In the genomic region with DNA sequence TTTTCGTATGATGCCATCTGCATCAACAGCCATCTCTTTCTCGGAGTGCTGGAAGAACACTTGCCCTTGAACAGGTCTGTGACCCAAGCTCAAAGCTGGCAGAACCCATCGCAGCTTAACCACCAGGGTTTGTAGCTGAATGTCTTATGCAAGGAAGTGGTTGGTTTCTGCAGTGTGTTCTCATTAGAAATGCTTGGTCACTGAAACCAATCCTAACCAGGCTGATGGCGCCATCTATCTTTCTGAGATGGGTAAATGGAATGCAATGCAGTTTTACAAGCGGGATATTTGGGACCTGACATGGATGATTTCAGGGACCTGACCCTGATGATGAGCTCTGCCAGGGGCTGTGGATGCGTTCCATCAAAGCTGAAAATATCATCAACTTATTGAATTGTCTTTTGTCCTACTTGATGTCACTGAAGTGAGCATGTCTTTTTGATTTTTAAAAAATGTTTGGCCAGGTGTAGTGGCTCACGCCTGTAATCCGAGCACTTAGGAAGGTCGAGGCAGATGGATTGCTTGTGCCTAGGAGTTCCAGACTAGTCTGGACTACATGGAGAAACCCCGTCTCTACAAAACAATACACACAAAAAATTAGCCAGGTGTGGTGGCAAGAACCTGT, we compare ENCODE assay signal across 8 cellular contexts. TPM values are rescaled to one million over a fixed set of nuclear protein-coding genes. Genes with fewer than 3 reads are reported as not detected.
DNase-seq lines count a peak whose midpoint lies in the region; ATAC-seq and TF ChIP-seq lines count a peak whose summit lies in the region.

No MANE protein-coding gene starts in this region.

- H3K36me3 Mint-ChIP-seq in T-helper 2 cell treated with Interferon-gamma antibody and Interleukin-4, amounts not matched to agents 5 μg/mL and 100 μg/mL, for 36 hours (ENCODE audit: low read depth): no peaks in the 10 kb centered on the region

- no peaks in the 10 kb centered on the region for H3K9me3 ChIP-seq in psoas muscle

- peaks cover 6% of the 10 kb centered on the region for H3K4me1 Mint-ChIP-seq in T-helper 2 cell treated with Interferon-gamma antibody and Interleukin-4, amounts not matched to agents 5 μg/mL and 100 μg/mL, for 36 hours (ENCODE audit: low read depth)

- peak; percentile 61 for TF ChIP-seq CTCF in fibroblast of villous mesenchyme (IDR thresholded peaks at IDR 0.05; ENCODE audit: insufficient read depth, low read depth, low read length)
- TF ChIP-seq CTCF in psoas muscle (IDR thresholded peaks at IDR 0.05): peak; percentile 39

- DNase-seq in EH (ENCODE audit: low read depth) (peak; percentile 62), LHCN-M2 (ENCODE audit: low read depth) (peak; percentile 72), fibroblast of villous mesenchyme (ENCODE audit: low read depth) (peak; percentile 38), psoas muscle (no peak), GM19240 (ENCODE audit: insufficient read length, low spot score) (no peak)
- peak; percentile 18 for DNase-seq in T-helper 2 cell treated with Interferon-gamma antibody and Interleukin-4, amounts not matched to agents 5 μg/mL and 100 μg/mL, for 36 hours (ENCODE audit: low spot score)

- intact Hi-C loops in psoas muscle (cut with DNase I): loop anchor here (5.0 to 10.0 kb wide), 2 partner anchors 113 to 390 kb away; no protein-coding TSS in a partner anchor

- peaks cover 18% of the 10 kb centered on the region for H3K27me3 Mint-ChIP-seq in T-helper 2 cell treated with Interferon-gamma antibody and Interleukin-4, amounts not matched to agents 5 μg/mL and 100 μg/mL, for 36 hours (ENCODE audit: low read depth)

- no peaks in the 10 kb centered on the region for H3K9me3 Mint-ChIP-seq in T-helper 2 cell treated with Interferon-gamma antibody and Interleukin-4, amounts not matched to agents 5 μg/mL and 100 μg/mL, for 36 hours

- no peak overlapping the region for H3K4me3 Mint-ChIP-seq in T-helper 2 cell treated with Interferon-gamma antibody and Interleukin-4, amounts not matched to agents 5 μg/mL and 100 μg/mL, for 36 hours

- ATAC-seq in GM19351 (IDR thresholded peaks at IDR 0.05; ENCODE audit: unreplicated experiment) (peak; percentile 77), psoas muscle (peak in 2 of 4 donors; percentile 52 to 56), HG02763 (IDR thresholded peaks at IDR 0.05; ENCODE audit: unreplicated experiment) (no peak)

- no peak overlapping the region for H3K27ac ChIP-seq in psoas muscle

- H3K4me1 ChIP-seq in psoas muscle: no peaks in the 10 kb centered on the region

- H3K27me3 ChIP-seq in psoas muscle (ENCODE audit: insufficient read depth in 3 of 3, low read length in 2 of 3): no peaks in the 10 kb centered on the region

- 53 to 61% (median 53%) methylated on average over 10 of the region's 10 CpGs for WGBS in psoas muscle, 3 donors

- no peak overlapping the region for H3K27ac Mint-ChIP-seq in T-helper 2 cell treated with Interferon-gamma antibody and Interleukin-4, amounts not matched to agents 5 μg/mL and 100 μg/mL, for 36 hours

- H3K36me3 ChIP-seq in psoas muscle (ENCODE audit: insufficient read depth in 1 of 2, low read depth in 1 of 2): no peaks in the 10 kb centered on the region

- H3K4me3 ChIP-seq in fibroblast of villous mesenchyme (ENCODE audit: low read depth, low read length): no peak overlapping the region
- H3K4me3 ChIP-seq in psoas muscle: no peak overlapping the region

RNA-seq across cellular contexts. Expression of a gene that starts 28.7 kb away (rescaled TPM):
- total RNA-seq in LHCN-M2 (2014; rRNA removed) (not detected in 2 replicates), fibroblast of villous mesenchyme (not detected in 2 replicates), psoas muscle (under 1 TPM in 3 of 4 donors, not detected in 1; 0.17 to 0.44 (median 0.27) TPM)
- not detected for polyA plus RNA-seq in LHCN-M2 (2012)
- polyA plus RNA-seq in psoas muscle: under 1 TPM; 0.03 to 0.07 (median 0.07) TPM

RNA-seq across cellular contexts. Expression of a gene that starts 45.0 kb away (rescaled TPM):
- total RNA-seq in LHCN-M2 (2014; rRNA removed) (0.06 TPM in 1 of 2 replicates, not detected in the other), fibroblast of villous mesenchyme (not detected in 2 replicates), psoas muscle (1 to 10 TPM in 2 of 4 donors, under 1 TPM in 2; 0.43 to 3.9 (median 1.2) TPM)
- polyA plus RNA-seq in LHCN-M2 (2012): not detected
- polyA plus RNA-seq in psoas muscle: 1 to 10 TPM; 1.5 to 6.8 (median 2.7) TPM

Comparison
In these comparisons a context has a peak if more than half of its experiments do, and no peak if none do; other contexts are left out.
1. DNase-seq: peak in EH (single experiment), LHCN-M2 (single experiment), T-helper 2 cell treated with Interferon-gamma antibody and Interleukin-4, amounts not matched to agents 5 μg/mL and 100 μg/mL, for 36 hours (single experiment) and fibroblast of villous mesenchyme (single experiment); none in psoas muscle (0 of 2) and GM19240 (single experiment).